ENCODE assay signal across 18 cellular contexts in genomic region chr1:85314726-85315125, GRCh38. TPM values are rescaled to one million over a fixed set of nuclear protein-coding genes. Genes with fewer than 3 reads are reported as not detected.
DNase-seq lines count a peak whose midpoint lies in the region; ATAC-seq, FAIRE-seq and TF ChIP-seq lines count a peak whose summit lies in the region.
"Had no signal": no experiment of that assay in that cellular context is flagged by ENCODE, and none has a peak within 500 bp of the region (broad histone marks: within the 10 kb centered on the region; RNA-seq: fewer than 3 reads in every experiment).

No MANE protein-coding gene starts in this region.

- no peaks in the 10 kb centered on the region for H4K20me1 ChIP-seq in SK-N-SH (ENCODE audit: insufficient read depth)
- no peaks in the 10 kb centered on the region for H4K20me1 ChIP-seq in keratinocyte (ENCODE audit: control insufficient read depth, extremely low read depth, insufficient read depth, low read length)

- peaks cover 68% of the 10 kb centered on the region for H3K27me3 Mint-ChIP-seq in activated CD4-positive, alpha-beta memory T cell treated with anti-CD3 and anti-CD28 coated beads, Interleukin-2, amount 10 ng/mL, durations not matched to agents 7 days and 5 days

- dilution Hi-C loops in keratinocyte (cut with MboI; ENCODE audit: extremely low pct_ligation_motif_present, low sequenced_read_pairs): no loop called here

- POLR2A ChIA-PET in SK-N-SH (lab: Yijun Ruan, JAX): no interaction called here
- POLR2A ChIA-PET in activated CD4-positive, alpha-beta memory T cell treated with anti-CD3 and anti-CD28 coated beads, Interleukin-2, amount 10 ng/mL, durations not matched to agents 7 days and 5 days (lab: Charles Lee): no interaction called here

- no peak overlapping the region for H3K4me3 ChIP-seq in SK-N-SH (ENCODE audit: low read depth in 2 of 2, low read length in 1 of 2)
- H3K4me3 ChIP-seq in keratinocyte (ENCODE audit: control insufficient read depth in 2 of 3, extremely low read depth in 1 of 3, insufficient read depth in 2 of 3, low read depth in 1 of 3, low read length in 3 of 3): no peak overlapping the region
- no peak overlapping the region for H3K4me3 ChIP-seq in skin epidermis
- H3K4me3 ChIP-seq: ovary had no signal

- H3K9ac ChIP-seq in SK-N-SH (peak overlapping the region; percentile 66), keratinocyte (ENCODE audit: control insufficient read depth, extremely low read depth, insufficient read depth, low read length) (no peak overlapping the region)

- H2AFZ ChIP-seq in SK-N-SH (ENCODE audit: low read depth) (no peak overlapping the region), keratinocyte (ENCODE audit: control insufficient read depth, low read length) (peak overlapping the region; percentile 18)

- intact Hi-C loops in head of caudate nucleus (cut with DNase I): no loop called here

- peaks cover 54% of the 10 kb centered on the region for H3K79me2 ChIP-seq in SK-N-SH (ENCODE audit: insufficient read depth)
- H3K79me2 ChIP-seq in keratinocyte (ENCODE audit: control insufficient read depth, insufficient read depth, low read length): no peaks in the 10 kb centered on the region

- no peaks in the 10 kb centered on the region for H3K4me1 Mint-ChIP-seq in activated CD4-positive, alpha-beta memory T cell treated with anti-CD3 and anti-CD28 coated beads, Interleukin-2, amount 10 ng/mL, durations not matched to agents 7 days and 5 days
- H3K4me1 Mint-ChIP-seq: CD4-positive, CD25-positive, alpha-beta regulatory T cell had no signal

- peak; percentile 87 for DNase-seq in EL
- no peak for DNase-seq in SK-N-SH
- DNase-seq in keratinocyte (ENCODE audit: low read depth, low spot score): no peak
- DNase-seq in activated CD4-positive, alpha-beta memory T cell treated with anti-CD3 and anti-CD28 coated beads, Interleukin-2, amount 10 ng/mL, durations not matched to agents 7 days and 5 days: no peak
- DNase-seq in head of caudate nucleus: no peak
- DNase-seq: activated CD4-positive, CD25-positive, alpha-beta regulatory T cell; activated CD8-positive, alpha-beta memory T cell treated with anti-CD3 and anti-CD28 coated beads, Interleukin-2, amount 50 U/mL, for 48 hours; CD4-positive, CD25-positive, alpha-beta regulatory T cell; NCI-H1048; NCI-H2171 treated with DMSO at 0.1 percent for 48 hours; ovary had no signal

- H3K9me1 ChIP-seq in keratinocyte (ENCODE audit: control insufficient read depth, extremely low read depth, insufficient read depth, low read length): no peaks in the 10 kb centered on the region

- H3K9me2 ChIP-seq in SK-N-SH: no peaks in the 10 kb centered on the region

- H3K9me3 ChIP-seq in SK-N-SH (no peaks in the 10 kb centered on the region), keratinocyte (ENCODE audit: control insufficient read depth, low read depth, low read length) (no peaks in the 10 kb centered on the region)
- H3K9me3 ChIP-seq: ovary had no signal

- H3K36me3 ChIP-seq in SK-N-SH (replicated peaks in 1 of 2; ENCODE audit: control insufficient read depth in 1 of 2, insufficient read depth in 2 of 2, low read length in 1 of 2) (peaks cover 11 to 19% of the 10 kb centered on the region in 2 experiments), keratinocyte (ENCODE audit: control insufficient read depth in 2 of 2, extremely low read depth in 1 of 2, insufficient read depth in 2 of 2, low read length in 2 of 2) (no peaks in the 10 kb centered on the region)
- H3K36me3 ChIP-seq: ovary had no signal

- peaks cover 25 to 66% of the 10 kb centered on the region in 2 experiments for H3K4me1 ChIP-seq in SK-N-SH (ENCODE audit: control insufficient read depth in 1 of 2, insufficient read depth in 2 of 2, low read depth in 1 of 2, low read length in 1 of 2)
- peaks cover 61% of the 10 kb centered on the region for H3K4me1 ChIP-seq in keratinocyte (ENCODE audit: control insufficient read depth, extremely low read depth, insufficient read depth, low read length)

- CTCF ChIA-PET in SK-N-SH (lab: Yijun Ruan, JAX): interaction anchor here (0.8 to 1.0 kb wide), 2 partner anchors 111 to 378 kb away, joined by 3 to 5 read pairs; no protein-coding TSS in a partner anchor
- CTCF ChIA-PET in activated CD4-positive, alpha-beta memory T cell treated with anti-CD3 and anti-CD28 coated beads, Interleukin-2, amount 10 ng/mL, durations not matched to agents 7 days and 5 days (lab: Charles Lee): interaction anchor here (0.7 kb wide), 1 partner anchor 421 kb away, joined by 3 read pairs; no protein-coding TSS in a partner anchor

- H3K4me2 ChIP-seq in SK-N-SH: peak overlapping the region; percentile 53; the same call in 1 of the 2 replicates
- H3K4me2 ChIP-seq in keratinocyte (ENCODE audit: control insufficient read depth, extremely low read depth, insufficient read depth, low read depth, low read length): no peak overlapping the region

- TF ChIP-seq EP300 in SK-N-SH (IDR thresholded peaks at IDR 0.05; ENCODE audit: borderline replicate concordance in 1 of 2, low read depth in 1 of 2, low read length in 1 of 2): no peak; a peak in 1 of 4 replicates

- H3K27me3 ChIP-seq in SK-N-SH (ENCODE audit: insufficient read depth) (no peaks in the 10 kb centered on the region), keratinocyte (ENCODE audit: control insufficient read depth, extremely low read depth, insufficient read depth, low read length) (no peaks in the 10 kb centered on the region)
- H3K27me3 ChIP-seq: ovary had no signal

- no peaks in the 10 kb centered on the region for H3K9me3 Mint-ChIP-seq in activated CD4-positive, alpha-beta memory T cell treated with anti-CD3 and anti-CD28 coated beads, Interleukin-2, amount 10 ng/mL, durations not matched to agents 7 days and 5 days
- H3K9me3 Mint-ChIP-seq: activated naive CD4-positive, alpha-beta T cell treated with anti-CD3 and anti-CD28 coated beads, Interleukin-2, amount 50 U/mL, for 72 hours; type B pancreatic cell had no signal

- H3K4me3 Mint-ChIP-seq in activated CD4-positive, alpha-beta memory T cell treated with anti-CD3 and anti-CD28 coated beads, Interleukin-2, amount 10 ng/mL, durations not matched to agents 7 days and 5 days: no peak overlapping the region
- H3K4me3 Mint-ChIP-seq: type B pancreatic cell had no signal

- peaks cover 72% of the 10 kb centered on the region for H3F3A ChIP-seq in SK-N-SH (replicated peaks; ENCODE audit: insufficient read depth)

- H3K27ac ChIP-seq in SK-N-SH (ENCODE audit: low read depth in 2 of 2, low read length in 1 of 2): peak overlapping the region; percentile 78 to 100
- peak overlapping the region; percentile 55 for H3K27ac ChIP-seq in keratinocyte (ENCODE audit: control insufficient read depth, insufficient read depth, low read length)
- peak overlapping the region in 13 of 21 experiments; percentile 2 to 85 (median 51) for H3K27ac ChIP-seq in skin epidermis
- H3K27ac ChIP-seq: epithelial cell of prostate, ovary had no signal

- no peaks in the 10 kb centered on the region for H3K36me3 Mint-ChIP-seq in activated CD4-positive, alpha-beta memory T cell treated with anti-CD3 and anti-CD28 coated beads, Interleukin-2, amount 10 ng/mL, durations not matched to agents 7 days and 5 days (ENCODE audit: low read depth)
- H3K36me3 Mint-ChIP-seq: activated naive CD4-positive, alpha-beta T cell treated with anti-CD3 and anti-CD28 coated beads, Interleukin-2, amount 50 U/mL, for 72 hours; CD4-positive, CD25-positive, alpha-beta regulatory T cell had no signal

- ATAC-seq in HG03135 (IDR thresholded peaks at IDR 0.05; ENCODE audit: unreplicated experiment) (no peak), HG02884 (IDR thresholded peaks at IDR 0.05; ENCODE audit: unreplicated experiment) (no peak)
- ATAC-seq: activated naive CD4-positive, alpha-beta T cell treated with anti-CD3 and anti-CD28 coated beads, Interleukin-2, amount 50 U/mL, for 72 hours had no signal

- H3K27ac Mint-ChIP-seq in activated CD4-positive, alpha-beta memory T cell treated with anti-CD3 and anti-CD28 coated beads, Interleukin-2, amount 10 ng/mL, durations not matched to agents 7 days and 5 days: no peak overlapping the region
- H3K27ac Mint-ChIP-seq: activated naive CD4-positive, alpha-beta T cell treated with anti-CD3 and anti-CD28 coated beads, Interleukin-2, amount 50 U/mL, for 72 hours; CD4-positive, CD25-positive, alpha-beta regulatory T cell; type B pancreatic cell had no signal

- peak; percentile 32; the same call in 1 of the 2 replicates for TF ChIP-seq CTCF in SK-N-SH (IDR thresholded peaks at IDR 0.05)
- no peak for TF ChIP-seq CTCF in keratinocyte (optimal IDR thresholded peaks at IDR 0.05 in 1 of 3, IDR thresholded peaks at IDR 0.05 in 1 of 3, conservative IDR thresholded peaks at IDR 0.05 in 1 of 3; ENCODE audit: extremely low read depth in 1 of 3, insufficient read depth in 2 of 3, low read length in 3 of 3)

- FAIRE-seq in keratinocyte (lab: Jason Lieb, UNC): no peak
- FAIRE-seq: GM12891 had no signal

- peak; percentile 10; the same call in 1 of the 2 replicates for TF ChIP-seq RAD21 in SK-N-SH (IDR thresholded peaks at IDR 0.05; ENCODE audit: low read length)

RNA-seq across cellular contexts. Expression of gene BCL10, which starts 38.3 kb away (rescaled TPM):
- polyA plus RNA-seq in SK-N-SH (2012; rRNA removed): 5.8 and 6.6 TPM in 2 replicates
- polyA plus RNA-seq in SK-N-SH (2012; cell fraction: cytosol; rRNA removed): 7.2 and 8.0 TPM in 2 replicates
- polyA plus RNA-seq in SK-N-SH (2012; cell fraction: nucleus; rRNA removed): 5.5 and 7.7 TPM in 2 replicates
- polyA plus RNA-seq in keratinocyte: 11.4 to 22.4 TPM (median 19.7 TPM) in 3 replicates
- polyA plus RNA-seq in keratinocyte (2011; ENCODE audit: low read depth): 98.8 TPM
- polyA plus RNA-seq in keratinocyte (2011; cell fraction: cytosol; rRNA removed): 10.7 and 21.3 TPM in 2 replicates
- 14.1 and 16.6 TPM in 2 replicates for polyA plus RNA-seq in keratinocyte (2011; cell fraction: nucleus; rRNA removed)
- 20.7 and 24.5 TPM in 2 replicates for polyA plus RNA-seq in keratinocyte (2012; ENCODE audit: low replicate concordance)
- 10.6 to 20.8 TPM (median 14.6 TPM) in 3 replicates for polyA minus RNA-seq in keratinocyte
- polyA minus RNA-seq in keratinocyte (2011; cell fraction: cytosol; rRNA and poly(A)+ RNA removed): 28.4 TPM
- 12.0 and 20.0 TPM in 2 replicates for polyA minus RNA-seq in keratinocyte (2011; cell fraction: nucleus; rRNA and poly(A)+ RNA removed)
- total RNA-seq in activated CD4-positive, alpha-beta memory T cell treated with anti-CD3 and anti-CD28 coated beads, Interleukin-2, amount 10 ng/mL, durations not matched to agents 7 days and 5 days: 10 to 100 TPM; 24.3 to 30.1 TPM

RNA-seq across cellular contexts. Expression of gene C1orf52, which starts 55.3 kb away (rescaled TPM):
- polyA plus RNA-seq in SK-N-SH (2012; rRNA removed) (23.4 and 24.3 TPM in 2 replicates), keratinocyte (15.8 to 27.3 TPM (median 25.4 TPM) in 3 replicates)
- polyA plus RNA-seq in SK-N-SH (2012; cell fraction: cytosol; rRNA removed): 19.1 and 20.8 TPM in 2 replicates
- 30.0 and 36.7 TPM in 2 replicates for polyA plus RNA-seq in SK-N-SH (2012; cell fraction: nucleus; rRNA removed)
- polyA plus RNA-seq in keratinocyte (2011; ENCODE audit: low read depth): 41.3 TPM
- 15.8 and 19.6 TPM in 2 replicates for polyA plus RNA-seq in keratinocyte (2011; cell fraction: cytosol; rRNA removed)
- polyA plus RNA-seq in keratinocyte (2011; cell fraction: nucleus; rRNA removed): 29.7 and 31.3 TPM in 2 replicates
- 19.3 and 26.2 TPM in 2 replicates for polyA plus RNA-seq in keratinocyte (2012; ENCODE audit: low replicate concordance)
- 6.2 to 17.9 TPM (median 9.3 TPM) in 3 replicates for polyA minus RNA-seq in keratinocyte
- 5.9 TPM for polyA minus RNA-seq in keratinocyte (2011; cell fraction: cytosol; rRNA and poly(A)+ RNA removed)
- 11.6 and 20.6 TPM in 2 replicates for polyA minus RNA-seq in keratinocyte (2011; cell fraction: nucleus; rRNA and poly(A)+ RNA removed)
- total RNA-seq in activated CD4-positive, alpha-beta memory T cell treated with anti-CD3 and anti-CD28 coated beads, Interleukin-2, amount 10 ng/mL, durations not matched to agents 7 days and 5 days: 10 to 100 TPM; 21.4 to 22.6 TPM
